Comparison of ENCODE assay signal across 9 cellular contexts in genomic region chr6:80454197-80454596, GRCh38.
DNase-seq lines count a peak whose midpoint lies in the region; ATAC-seq and TF ChIP-seq lines count a peak whose summit lies in the region.
"Had no signal": no experiment of that assay in that cellular context is flagged by ENCODE, and none has a peak within 500 bp of the region (broad histone marks: within the 10 kb centered on the region; RNA-seq: fewer than 3 reads in every experiment).

No MANE protein-coding gene starts in this region.

- no peaks in the 10 kb centered on the region for H3K27me3 ChIP-seq in CD8-positive, alpha-beta T cell (ENCODE audit: insufficient read depth, low read length)

- CTCF ChIA-PET in CD8-positive, alpha-beta T cell (lab: Charles Lee): interaction anchor here (1.1 kb wide), 1 partner anchor 13 kb away, joined by 3 read pairs; no protein-coding TSS in a partner anchor

- H3K36me3 Mint-ChIP-seq in CD8-positive, alpha-beta T cell: peaks cover 2% of the 10 kb centered on the region

- H3K9me3 Mint-ChIP-seq in CD8-positive, alpha-beta T cell: no peaks in the 10 kb centered on the region

- no peak for TF ChIP-seq POLR2A in NB4 (IDR thresholded peaks at IDR 0.05; ENCODE audit: extremely low read depth, insufficient read length)

- H3K36me3 ChIP-seq in CD8-positive, alpha-beta T cell (ENCODE audit: insufficient read depth, low read length): no peaks in the 10 kb centered on the region

- no peaks in the 10 kb centered on the region for H3K4me1 ChIP-seq in CD8-positive, alpha-beta T cell (ENCODE audit: insufficient read depth, low read length)

- no peaks in the 10 kb centered on the region for H3K9me3 ChIP-seq in CD8-positive, alpha-beta T cell (ENCODE audit: low read length)

- no peak for DNase-seq in CD8-positive, alpha-beta T cell
- DNase-seq in NB4 (ENCODE audit: low read depth) (peak; percentile 8), fibroblast of the conjunctiva (ENCODE audit: low read depth) (peak; percentile 38), caudate nucleus (lab: John Stamatoyannopoulos, UW) (no peak), inferior parietal cortex (ENCODE audit: extremely low spot score) (no peak), COLO668 (lab: John Stamatoyannopoulos, UW; ENCODE audit: unreplicated experiment) (no peak)
- DNase-seq: RPMI8226 had no signal

- H3K27me3 Mint-ChIP-seq in CD8-positive, alpha-beta T cell (ENCODE audit: low read depth): no peaks in the 10 kb centered on the region

- H3K4me1 Mint-ChIP-seq in CD8-positive, alpha-beta T cell (ENCODE audit: low read depth): peaks cover 1% of the 10 kb centered on the region

- POLR2A ChIA-PET in CD8-positive, alpha-beta T cell (lab: Charles Lee): no interaction called here

- no peak for TF ChIP-seq CTCF in CD8-positive, alpha-beta T cell (IDR thresholded peaks at IDR 0.05)
- TF ChIP-seq CTCF in NB4 (IDR thresholded peaks at IDR 0.05; ENCODE audit: low read depth, low read length): no peak

- H3K27ac Mint-ChIP-seq in CD8-positive, alpha-beta T cell: no peak overlapping the region

- ATAC-seq in CD8-positive, alpha-beta T cell: peak; percentile 44
- peak; percentile 89 for ATAC-seq in GM21423 (IDR thresholded peaks at IDR 0.05; ENCODE audit: unreplicated experiment)
- ATAC-seq in GM21717 (IDR thresholded peaks at IDR 0.05; ENCODE audit: unreplicated experiment): no peak

- no peak overlapping the region for H3K4me3 ChIP-seq in CD8-positive, alpha-beta T cell (ENCODE audit: low read depth, low read length)
- no peak overlapping the region for H3K4me3 ChIP-seq in NB4 (ENCODE audit: low read depth, low read length)

- intact Hi-C loops in CD8-positive, alpha-beta T cell (cut with DNase I, micrococcal nuclease): loop anchor here in 1 of 2 experiments (10.0 kb wide), 1 partner anchor 1449 kb away; no protein-coding TSS in a partner anchor

- H3K27ac ChIP-seq in CD8-positive, alpha-beta T cell (ENCODE audit: low read depth, low read length): no peak overlapping the region
- no peak overlapping the region for H3K27ac ChIP-seq in caudate nucleus (ENCODE audit: low read depth, low read length)

- no peak overlapping the region for H3K4me3 Mint-ChIP-seq in CD8-positive, alpha-beta T cell

Comparison
In these comparisons a context has a peak if more than half of its experiments do, and no peak if none do; other contexts are left out.
1. DNase-seq: peak in NB4 (single experiment) and fibroblast of the conjunctiva (single experiment); none in CD8-positive, alpha-beta T cell (0 of 7), caudate nucleus (0 of 61), inferior parietal cortex (single experiment) and COLO668 (single experiment).